In the genomic region with DNA sequence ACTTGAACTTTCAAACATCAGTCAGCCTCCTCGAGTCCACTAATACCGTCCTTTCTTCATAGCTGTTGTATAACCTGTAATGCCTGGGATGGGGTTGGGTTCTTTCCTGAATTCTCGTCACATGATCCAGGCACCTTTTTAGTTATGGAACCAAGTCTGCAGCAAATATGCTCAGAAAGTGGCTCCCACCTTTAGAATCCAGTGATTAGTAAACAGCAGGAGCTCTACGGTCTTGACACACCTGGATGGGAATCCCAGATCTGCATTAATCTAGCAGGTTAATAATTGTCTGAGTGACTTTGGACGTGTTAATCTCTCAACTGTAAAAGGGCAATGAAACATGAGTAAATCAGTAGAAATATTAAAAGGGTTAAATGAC, we compare ENCODE assay signal across 9 cellular contexts. TPM values are rescaled to one million over a fixed set of nuclear protein-coding genes. Genes with fewer than 3 reads are reported as not detected.
DNase-seq lines count a peak whose midpoint lies in the region; ATAC-seq and TF ChIP-seq lines count a peak whose summit lies in the region.
"Had no signal": no experiment of that assay in that cellular context is flagged by ENCODE, and none has a peak within 500 bp of the region (broad histone marks: within the 10 kb centered on the region; RNA-seq: fewer than 3 reads in every experiment).

No MANE protein-coding gene starts in this region.

- ATAC-seq in right lobe of liver: peak in 2 of 4 donors; percentile 2 to 14
- no peak for ATAC-seq in upper lobe of left lung (ENCODE audit: low FRiP score in 2 of 2)
- no peak for ATAC-seq in HG03565 (IDR thresholded peaks at IDR 0.05; ENCODE audit: unreplicated experiment)
- no peak for ATAC-seq in HG03095 (IDR thresholded peaks at IDR 0.05; ENCODE audit: unreplicated experiment)

- H3K9me3 Mint-ChIP-seq in activated naive CD4-positive, alpha-beta T cell treated with anti-CD3 and anti-CD28 coated beads, Interleukin-2, amount 50 U/mL, for 24 hours: no peaks in the 10 kb centered on the region

- no peak for TF ChIP-seq CTCF in adrenal gland (IDR thresholded peaks at IDR 0.05)
- no peak for TF ChIP-seq CTCF in right lobe of liver (IDR thresholded peaks at IDR 0.05)
- no peak for TF ChIP-seq CTCF in upper lobe of left lung (IDR thresholded peaks at IDR 0.05)

- H3K4me1 Mint-ChIP-seq in activated naive CD4-positive, alpha-beta T cell treated with anti-CD3 and anti-CD28 coated beads, Interleukin-2, amount 50 U/mL, for 24 hours: peaks cover 23% of the 10 kb centered on the region

- no peaks in the 10 kb centered on the region for H3K27me3 Mint-ChIP-seq in activated naive CD4-positive, alpha-beta T cell treated with anti-CD3 and anti-CD28 coated beads, Interleukin-2, amount 50 U/mL, for 24 hours

- 54 to 64% (median 60%) methylated on average over 5 of the region's 5 CpGs for WGBS in adrenal gland, 4 donors
- 16% methylated on average over 5 of the region's 5 CpGs for WGBS in right lobe of liver (ENCODE audit: insufficient coverage, low coverage, low lambda C conversion rate, missing lambda C conversion rate)
- 50 to 54% methylated on average over 5 of the region's 5 CpGs for WGBS in upper lobe of left lung, 2 donors

- no peaks in the 10 kb centered on the region for H3K27me3 ChIP-seq in adrenal gland
- no peaks in the 10 kb centered on the region for H3K27me3 ChIP-seq in right lobe of liver
- no peaks in the 10 kb centered on the region for H3K27me3 ChIP-seq in upper lobe of left lung

- H3K4me3 ChIP-seq in adrenal gland (peak overlapping the region in 1 of 4 donors; percentile 79), right lobe of liver (peak overlapping the region; percentile 31 to 84 (median 78)), upper lobe of left lung (peak overlapping the region in 3 of 4 donors; percentile 80 to 96 (median 94))

- no peak for TF ChIP-seq EP300 in upper lobe of left lung (IDR thresholded peaks at IDR 0.05)

- DNase-seq in activated naive CD4-positive, alpha-beta T cell treated with Interleukin-2 at 50 U/mL for 16 hours: no peak
- no peak for DNase-seq in adrenal gland
- DNase-seq in right lobe of liver: no peak
- no peak for DNase-seq in upper lobe of left lung
- DNase-seq in 8988T: no peak

- TF ChIP-seq POLR2A in adrenal gland (IDR thresholded peaks at IDR 0.05) (no peak), right lobe of liver (IDR thresholded peaks at IDR 0.05) (no peak), upper lobe of left lung (IDR thresholded peaks at IDR 0.05) (no peak)

- intact Hi-C loops in adrenal gland (cut with DNase I) (no loop called here), right lobe of liver (cut with DNase I) (no loop called here)

- H3K27ac ChIP-seq in adrenal gland: peak overlapping the region in 4 of 5 donors; percentile 7 to 95 (median 64)
- peak overlapping the region; percentile 53 to 86 (median 60) for H3K27ac ChIP-seq in right lobe of liver
- H3K27ac ChIP-seq in upper lobe of left lung: peak overlapping the region; percentile 56 to 90 (median 80)

- no peaks in the 10 kb centered on the region for H3K9me3 ChIP-seq in adrenal gland (replicated peaks in 1 of 3)
- no peaks in the 10 kb centered on the region for H3K9me3 ChIP-seq in right lobe of liver
- H3K9me3 ChIP-seq in upper lobe of left lung: no peaks in the 10 kb centered on the region

- H3K36me3 ChIP-seq in adrenal gland (replicated peaks in 1 of 2) (no peaks in the 10 kb centered on the region), right lobe of liver (no peaks in the 10 kb centered on the region), upper lobe of left lung (no peaks in the 10 kb centered on the region)

- H3K4me1 ChIP-seq in adrenal gland (replicated peaks in 1 of 2) (peaks cover 22 to 37% of the 10 kb centered on the region in 2 donors), right lobe of liver (peaks cover 0 to 43% (median 10%) of the 10 kb centered on the region in 4 donors), upper lobe of left lung (peaks cover 4 to 32% (median 21%) of the 10 kb centered on the region in 4 donors)

- H3K27ac Mint-ChIP-seq in activated naive CD4-positive, alpha-beta T cell treated with anti-CD3 and anti-CD28 coated beads, Interleukin-2, amount 50 U/mL, for 24 hours: no peak overlapping the region

- no peaks in the 10 kb centered on the region for H3K36me3 Mint-ChIP-seq in activated naive CD4-positive, alpha-beta T cell treated with anti-CD3 and anti-CD28 coated beads, Interleukin-2, amount 50 U/mL, for 24 hours

- peak overlapping the region; percentile 74 for H3K4me3 Mint-ChIP-seq in activated naive CD4-positive, alpha-beta T cell treated with anti-CD3 and anti-CD28 coated beads, Interleukin-2, amount 50 U/mL, for 24 hours

RNA-seq across cellular contexts. Expression of gene ZHX3, which starts 0.7 kb away (rescaled TPM):
- total RNA-seq in adrenal gland (10 to 100 TPM; 45.6 to 91.1 (median 56.9) TPM), right lobe of liver (10 to 100 TPM; 17.6 to 47.4 (median 26.2) TPM), upper lobe of left lung (10 to 100 TPM; 30.4 to 57.5 (median 44.9) TPM)
- 10 to 100 TPM; 20.7 to 56.5 (median 45.4) TPM for polyA plus RNA-seq in adrenal gland

RNA-seq across cellular contexts. Expression of gene LPIN3, which starts 22.4 kb away (rescaled TPM):
- total RNA-seq in adrenal gland (10 to 100 TPM in 4 of 8 donors, 1 to 10 TPM in 4; 3.0 to 18.2 (median 9.7) TPM), right lobe of liver (10 to 100 TPM in 5 of 6 experiments, 1 to 10 TPM in 1; 8.4 to 44.7 (median 23.4) TPM), upper lobe of left lung (10 to 100 TPM in 5 of 6 donors, 1 to 10 TPM in 1; 9.4 to 78.6 (median 14.2) TPM)
- 10 to 100 TPM in 2 of 3 donors, 1 to 10 TPM in 1; 1.8 to 49.7 (median 26.1) TPM for polyA plus RNA-seq in adrenal gland

RNA-seq across cellular contexts. Expression of gene EMILIN3, which starts 48.4 kb away (rescaled TPM):
- total RNA-seq in adrenal gland (1 to 10 TPM in 6 of 8 donors, under 1 TPM in 2; 0.54 to 4.1 (median 1.6) TPM), right lobe of liver (under 1 TPM in 3 of 6 experiments, not detected in 3; 0.07 to 0.09 (median 0.07) TPM), upper lobe of left lung (under 1 TPM in 4 of 6 donors, not detected in 2; 0.06 to 0.61 (median 0.16) TPM)
- 1 to 10 TPM in 2 of 3 donors, under 1 TPM in 1; 0.42 to 2.7 (median 1.2) TPM for polyA plus RNA-seq in adrenal gland
- total RNA-seq: T-helper 2 cell treated with Interferon-gamma antibody and Interleukin-4, amounts not matched to agents 100 ng/mL and 5 ng/mL, for 36 hours had no signal
